In the genomic region with DNA sequence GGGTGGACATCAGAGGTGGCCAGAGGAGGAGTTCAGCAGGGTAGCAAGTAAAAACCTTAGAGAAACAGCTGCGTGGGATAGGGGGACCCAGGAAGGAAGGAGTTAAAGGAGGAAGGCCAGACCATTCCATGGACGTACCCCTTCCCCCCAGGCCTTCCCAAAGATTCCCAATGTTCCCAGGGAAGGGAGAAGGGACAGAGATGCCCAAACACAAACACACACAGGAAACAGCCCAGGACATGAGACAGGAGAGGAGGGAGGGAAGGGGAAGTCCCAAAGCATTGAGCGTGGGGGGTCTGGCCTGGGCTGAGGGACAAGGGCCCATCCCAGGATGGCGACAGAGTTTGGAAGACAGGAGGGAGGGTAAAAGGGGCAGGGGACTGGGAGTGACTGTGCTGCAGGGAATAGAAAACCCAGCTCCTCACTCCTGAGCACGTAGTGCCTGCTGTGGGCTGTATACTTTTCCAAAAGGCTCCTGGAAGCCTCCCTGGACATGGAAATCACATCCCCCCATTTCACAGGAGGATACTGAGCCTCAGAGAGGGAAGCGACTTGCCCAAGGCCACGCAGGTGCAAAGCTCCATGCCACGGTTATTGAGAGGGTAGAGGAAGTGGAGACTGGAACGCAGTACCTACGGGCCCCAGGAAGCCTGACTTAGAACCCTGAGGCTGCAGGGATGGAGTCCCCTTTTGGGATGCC, we compare ENCODE assay signal across 9 cellular contexts. TPM values are rescaled to one million over a fixed set of nuclear protein-coding genes. Genes with fewer than 3 reads are reported as not detected.
DNase-seq lines count a peak whose midpoint lies in the region; TF ChIP-seq lines count a peak whose summit lies in the region.
"Had no signal": no experiment of that assay in that cellular context is flagged by ENCODE, and none has a peak within 500 bp of the region (broad histone marks: within the 10 kb centered on the region; RNA-seq: fewer than 3 reads in every experiment).

No MANE protein-coding gene starts in this region.

- H3K9me3 Mint-ChIP-seq in HFFc6: peaks cover 17% of the 10 kb centered on the region

- H3K27me3 ChIP-seq in iPS-20b (ENCODE audit: insufficient read depth, low read length): no peaks in the 10 kb centered on the region

- TF ChIP-seq CTCF in HFFc6 (IDR thresholded peaks at IDR 0.05) (no peak), astrocyte of the spinal cord (IDR thresholded peaks at IDR 0.05; ENCODE audit: low read depth, low read length) (no peak)

- H3K9me3 ChIP-seq in iPS-20b (ENCODE audit: insufficient read depth, low read depth, low read length): peaks cover 9% of the 10 kb centered on the region; the same call in 1 of the 2 replicates

- in situ Hi-C loops in astrocyte of the spinal cord (cut with HindIII; ENCODE audit: low sequenced_read_pairs): no loop called here

- H3K27me3 Mint-ChIP-seq in HFFc6 (ENCODE audit: insufficient read depth): peaks cover 5% of the 10 kb centered on the region

- H3K4me1 ChIP-seq in iPS-20b (ENCODE audit: insufficient read depth, low read length): peaks cover 7% of the 10 kb centered on the region

- peaks cover 24% of the 10 kb centered on the region for H3K36me3 Mint-ChIP-seq in HFFc6 (ENCODE audit: low read depth)

- H3K27ac ChIP-seq in iPS-20b (ENCODE audit: low read length) (peak overlapping the region; percentile 72), skin epidermis (peak overlapping the region in 19 of 21 experiments; percentile 79 to 97 (median 87))

- H3K4me3 Mint-ChIP-seq in HFFc6: peak overlapping the region; percentile 94

- peak overlapping the region; percentile 85 for H3K27ac Mint-ChIP-seq in HFFc6

- H3K4me1 Mint-ChIP-seq in HFFc6 (ENCODE audit: low read depth): peaks cover 17% of the 10 kb centered on the region

- peaks cover 40% of the 10 kb centered on the region for H3K36me3 ChIP-seq in iPS-20b (ENCODE audit: insufficient read depth, low read depth, low read length)

- H3K9ac ChIP-seq in iPS-20b (ENCODE audit: low read depth, low read length): peak overlapping the region; percentile 89; the same call in 1 of the 2 replicates

- no peak for DNase-seq in HFFc6
- peak; percentile 6 for DNase-seq in astrocyte of the spinal cord (ENCODE audit: low read depth, low spot score)
- no peak for DNase-seq in stimulated activated naive CD4-positive, alpha-beta T cell treated with Interleukin-2 at 50 U/mL for 16 hours (lab: John Stamatoyannopoulos, UW)
- no peak for DNase-seq in UCSD-AML1 (lab: John Stamatoyannopoulos, UW; ENCODE audit: unreplicated experiment)
- DNase-seq in NCI-H510A treated with DMSO at 0.1 percent for 48 hours (lab: John Stamatoyannopoulos, UW): no peak
- DNase-seq in activated CD8-positive, alpha-beta memory T cell treated with anti-CD3 and anti-CD28 coated beads for 24 hours: no peak

- H3K4me3 ChIP-seq in astrocyte of the spinal cord (ENCODE audit: low read depth, low read length) (peak overlapping the region; percentile 77), iPS-20b (ENCODE audit: low read length) (peak overlapping the region; percentile 88), skin epidermis (peak overlapping the region; percentile 52 to 63 (median 57))

RNA-seq across cellular contexts. Expression of a gene that starts 1.1 kb away (rescaled TPM):
- total RNA-seq in HFFc6 (2021; fragmentation: NEBNext Ultra II Directional; extraction: Animal tissue kit (Norgen Biotek cat#: 25700)): 10 to 100 TPM; 88.6 to 96.1 (median 92.0) TPM

RNA-seq across cellular contexts. Expression of a gene that starts 26.3 kb away (rescaled TPM):
- total RNA-seq in HFFc6 (2021; fragmentation: NEBNext Ultra II Directional; extraction: Animal tissue kit (Norgen Biotek cat#: 25700)): not detected
- total RNA-seq: T-helper 1 cell treated with Interleukin-12 subunit alpha and Interleukin-12 subunit beta and Interleukin-4 antibody, amounts not matched to agents 30 ng/mL and 1 ng/mL, for 36 hours had no signal

RNA-seq across cellular contexts. Expression of a gene that starts 59.0 kb away (rescaled TPM):
- not detected for total RNA-seq in HFFc6 (2021; fragmentation: NEBNext Ultra II Directional; extraction: Animal tissue kit (Norgen Biotek cat#: 25700))
- total RNA-seq: T-helper 1 cell treated with Interleukin-12 subunit alpha and Interleukin-12 subunit beta and Interleukin-4 antibody, amounts not matched to agents 30 ng/mL and 1 ng/mL, for 36 hours had no signal
